ENCODE assay signal across 9 cellular contexts in genomic region chr3:126540342-126540849, GRCh38. TPM values are rescaled to one million over a fixed set of nuclear protein-coding genes. Genes with fewer than 3 reads are reported as not detected.
DNase-seq lines count a peak whose midpoint lies in the region; ATAC-seq and TF ChIP-seq lines count a peak whose summit lies in the region.
"Had no signal": no experiment of that assay in that cellular context is flagged by ENCODE, and none has a peak within 500 bp of the region (broad histone marks: within the 10 kb centered on the region; RNA-seq: fewer than 3 reads in every experiment).

No MANE protein-coding gene starts in this region.

- peaks cover 14% of the 10 kb centered on the region for H3K27me3 Mint-ChIP-seq in endodermal cell (ENCODE audit: insufficient read depth)

- H3K9ac ChIP-seq in endodermal cell (ENCODE audit: extremely low read depth, low read length, poor library complexity, severe bottlenecking): no peak overlapping the region

- DNase-seq in D341Med (ENCODE audit: low spot score) (peak; percentile 14), NOMO-1 treated with DMSO at 0.1 percent for 48 hours (lab: John Stamatoyannopoulos, UW; ENCODE audit: unreplicated experiment) (peak; percentile 85), endodermal cell (peak; percentile 36), non-pigmented ciliary epithelial cell (ENCODE audit: low read depth) (peak; percentile 58), HT-29 (ENCODE audit: low spot score) (no peak), putamen (ENCODE audit: low spot score) (no peak)

- H3K36me3 ChIP-seq in endodermal cell (ENCODE audit: control insufficient read depth, insufficient read depth, low read length): no peaks in the 10 kb centered on the region

- no peak for ATAC-seq in HG03280 (IDR thresholded peaks at IDR 0.05; ENCODE audit: unreplicated experiment)
- no peak for ATAC-seq in HG02798 (IDR thresholded peaks at IDR 0.05; ENCODE audit: poor library complexity, unreplicated experiment)

- no peaks in the 10 kb centered on the region for H3K36me3 Mint-ChIP-seq in endodermal cell (ENCODE audit: low read depth)

- no peaks in the 10 kb centered on the region for H3K27me3 ChIP-seq in endodermal cell (ENCODE audit: control insufficient read depth, insufficient read depth, low read length, poor library complexity, severe bottlenecking)

- H3K4me1 Mint-ChIP-seq in endodermal cell: no peaks in the 10 kb centered on the region

- no peak for TF ChIP-seq CTCF in endodermal cell (conservative IDR thresholded peaks at IDR 0.05)

- 80 to 83% methylated on average over 8 to 9 of the region's 9 CpGs for WGBS in endodermal cell (ENCODE audit: insufficient coverage in 1 of 2, insufficient read length in 1 of 2), 2 experiments

- no peak overlapping the region for H3K27ac ChIP-seq in endodermal cell (ENCODE audit: low read depth, low read length)

- no peak overlapping the region for H3K27ac Mint-ChIP-seq in endodermal cell

- no peak overlapping the region for H3K4me3 ChIP-seq in endodermal cell (ENCODE audit: low read length)
- H3K4me3 ChIP-seq: skin epidermis had no signal

- H3K4me1 ChIP-seq in endodermal cell (ENCODE audit: control insufficient read depth, insufficient read depth, low read length): no peaks in the 10 kb centered on the region

- peaks cover 1% of the 10 kb centered on the region for H3K9me3 Mint-ChIP-seq in endodermal cell

- H3K4me3 Mint-ChIP-seq in endodermal cell: no peak overlapping the region

- H3K9me3 ChIP-seq in endodermal cell (ENCODE audit: control insufficient read depth, low read length): no peaks in the 10 kb centered on the region

RNA-seq across cellular contexts. Expression of gene CHST13, which starts 16.4 kb away (rescaled TPM):
- total RNA-seq in endodermal cell: 1 to 10 TPM; 1.6 to 6.7 TPM
- 0.64 TPM for polyA plus RNA-seq in endodermal cell (2013, experiment 1 of 2)
- 0.37 TPM for polyA plus RNA-seq in endodermal cell (2013, experiment 2 of 2)
- total RNA-seq in HT-29 (2014; rRNA removed; shearing (Covaris generic)): 0.05 and 1.3 TPM in 2 replicates

RNA-seq across cellular contexts. Expression of gene C3orf22, which starts 18.3 kb away (rescaled TPM):
- total RNA-seq in endodermal cell: not detected
- polyA plus RNA-seq in endodermal cell (2013, experiment 1 of 2): not detected
- not detected for polyA plus RNA-seq in endodermal cell (2013, experiment 2 of 2)
- total RNA-seq in HT-29 (2014; rRNA removed; shearing (Covaris generic)): not detected in 2 replicates

RNA-seq across cellular contexts. Expression of gene UROC1, which starts 22.8 kb away (rescaled TPM):
- total RNA-seq in endodermal cell: not detected
- not detected for polyA plus RNA-seq in endodermal cell (2013, experiment 1 of 2)
- not detected for polyA plus RNA-seq in endodermal cell (2013, experiment 2 of 2)
- not detected in 2 replicates for total RNA-seq in HT-29 (2014; rRNA removed; shearing (Covaris generic))

Comparison
In these comparisons a context has a peak if more than half of its experiments do, and no peak if none do; other contexts are left out.
1. DNase-seq: peak in D341Med (single experiment), NOMO-1 treated with DMSO at 0.1 percent for 48 hours (single experiment), endodermal cell (single experiment) and non-pigmented ciliary epithelial cell (single experiment); none in HT-29 (single experiment) and putamen (single experiment).